In genomic region chr7:32062150-32062549, GRCh38 we compare ENCODE assay signal across 8 cellular contexts. TPM values are rescaled to one million over a fixed set of nuclear protein-coding genes. Genes with fewer than 3 reads are reported as not detected.
DNase-seq lines count a peak whose midpoint lies in the region; ATAC-seq, FAIRE-seq and TF ChIP-seq lines count a peak whose summit lies in the region.

No MANE protein-coding gene starts in this region.

- intact Hi-C loops in OCI-LY7 (cut with micrococcal nuclease; ENCODE audit: unreplicated experiment) = loop anchor here (2.0 kb wide), 1 partner anchor 317 kb away; no protein-coding TSS in a partner anchor
- intact Hi-C loops in esophagus muscularis mucosa (cut with DNase I) = loop anchor here (5.0 kb wide), 1 partner anchor 115 kb away; no protein-coding TSS in a partner anchor
- intact Hi-C loops in psoas muscle (cut with DNase I) = no loop called here

- POLR2A ChIA-PET in OCI-LY7 (lab: Charles Lee) = no interaction called here

- H3K27ac ChIP-seq in GM23248 (no peak overlapping the region), OCI-LY7 (ENCODE audit: low read depth, low read length, poor library complexity, severe bottlenecking) (no peak overlapping the region), esophagus muscularis mucosa (replicated peaks in 1 of 4) (peak overlapping the region in 1 of 4 donors; percentile 6), psoas muscle (no peak overlapping the region)

- no peak for TF ChIP-seq POLR2A in esophagus muscularis mucosa (IDR thresholded peaks at IDR 0.05; ENCODE audit: low read depth)

- WGBS in GM23248 (ENCODE audit: low coverage in 1 of 2, low lambda C conversion rate in 2 of 2, missing lambda C conversion rate in 2 of 2), 2 experiments = 44 to 47% methylated on average over 5 of the region's 5 CpGs
- 63% methylated on average over 5 of the region's 5 CpGs for WGBS in esophagus muscularis mucosa
- 66 to 77% (median 76%) methylated on average over 5 of the region's 5 CpGs for WGBS in psoas muscle, 3 donors

- H3K27me3 ChIP-seq in GM23248 (replicated peaks; ENCODE audit: insufficient read depth) (no peaks in the 10 kb centered on the region), esophagus muscularis mucosa (no peaks in the 10 kb centered on the region), psoas muscle (ENCODE audit: insufficient read depth in 3 of 3, low read length in 2 of 3) (peaks cover 0 to 8% (median 0%) of the 10 kb centered on the region in 3 donors)

- H3F3A ChIP-seq in GM23248 (ENCODE audit: insufficient read depth) = peaks cover 25% of the 10 kb centered on the region

- H3K9me2 ChIP-seq in GM23248 (ENCODE audit: insufficient read depth) (no peaks in the 10 kb centered on the region), OCI-LY7 (ENCODE audit: insufficient read depth, low read length) (no peaks in the 10 kb centered on the region)

- peak; percentile 31 for TF ChIP-seq CTCF in D721Med (IDR thresholded peaks at IDR 0.05; ENCODE audit: insufficient read depth, missing control alignments)
- peak; percentile 76 for TF ChIP-seq CTCF in OCI-LY7 (conservative IDR thresholded peaks at IDR 0.05; ENCODE audit: low read length)
- peak in 2 of 3 experiments; percentile 20 to 46 for TF ChIP-seq CTCF in esophagus muscularis mucosa (IDR thresholded peaks at IDR 0.05)
- TF ChIP-seq CTCF in psoas muscle (IDR thresholded peaks at IDR 0.05) = peak; percentile 16

- H2AFZ ChIP-seq in GM23248 (no peak overlapping the region), OCI-LY7 (ENCODE audit: low read length) (no peak overlapping the region)

- BruUV-seq in OCI-LY7 (replicated peaks; lab: Mats Ljungman, UMichigan) = no TSS peak

- H3K9ac ChIP-seq in GM23248 = no peak overlapping the region

- no peaks in the 10 kb centered on the region for H4K20me1 ChIP-seq in GM23248 (ENCODE audit: insufficient read depth)
- H4K20me1 ChIP-seq in OCI-LY7 (ENCODE audit: insufficient read depth, low read length) = no peaks in the 10 kb centered on the region

- TF ChIP-seq EP300 in esophagus muscularis mucosa (IDR thresholded peaks at IDR 0.05) = no peak

- H3K9me3 ChIP-seq in GM23248 (ENCODE audit: low read depth) = no peaks in the 10 kb centered on the region
- no peaks in the 10 kb centered on the region for H3K9me3 ChIP-seq in OCI-LY7 (ENCODE audit: low read length)
- H3K9me3 ChIP-seq in esophagus muscularis mucosa = no peaks in the 10 kb centered on the region
- no peaks in the 10 kb centered on the region for H3K9me3 ChIP-seq in psoas muscle

- FAIRE-seq in D721Med (lab: Jason Lieb, UNC) = no peak

- H3K4me2 ChIP-seq in GM23248 (ENCODE audit: unreplicated experiment) = no peak overlapping the region
- H3K4me2 ChIP-seq in OCI-LY7 (ENCODE audit: low read length) = no peak overlapping the region

- in situ Hi-C loops in GM23248 (cut with MboI) = no loop called here

- no peak for DNase-seq in D721Med (ENCODE audit: insufficient read length, low spot score)
- DNase-seq in GM23248 = peak; percentile 53
- peak; percentile 10 for DNase-seq in OCI-LY7 (ENCODE audit: low spot score)
- no peak for DNase-seq in esophagus muscularis mucosa (ENCODE audit: extremely low spot score)
- DNase-seq in psoas muscle = peak; percentile 43 to 54

- H3K4me1 ChIP-seq in GM23248 (ENCODE audit: insufficient read depth) (peaks cover 49% of the 10 kb centered on the region), OCI-LY7 (ENCODE audit: insufficient read depth, low read length, poor library complexity, severe bottlenecking) (no peaks in the 10 kb centered on the region), esophagus muscularis mucosa (peaks cover 38 to 53% (median 51%) of the 10 kb centered on the region in 4 donors), psoas muscle (no peaks in the 10 kb centered on the region)

- no peak for ATAC-seq in psoas muscle
- ATAC-seq in GM21619 (IDR thresholded peaks at IDR 0.05; ENCODE audit: unreplicated experiment) = no peak
- no peak for ATAC-seq in HG03025 (IDR thresholded peaks at IDR 0.05; ENCODE audit: low FRiP score, unreplicated experiment)
- ATAC-seq in GM18520 (IDR thresholded peaks at IDR 0.05; ENCODE audit: unreplicated experiment) = no peak

- H3K4me3 ChIP-seq in GM23248 (no peak overlapping the region), OCI-LY7 (ENCODE audit: low read depth, low read length, poor library complexity, severe bottlenecking) (no peak overlapping the region), esophagus muscularis mucosa (no peak overlapping the region), psoas muscle (no peak overlapping the region)

- H3K36me3 ChIP-seq in GM23248 (ENCODE audit: low read depth) (no peaks in the 10 kb centered on the region), OCI-LY7 (ENCODE audit: insufficient read depth, low read length) (no peaks in the 10 kb centered on the region), esophagus muscularis mucosa (no peaks in the 10 kb centered on the region), psoas muscle (ENCODE audit: insufficient read depth in 1 of 2, low read depth in 1 of 2) (no peaks in the 10 kb centered on the region)

- H3K79me2 ChIP-seq in GM23248 (ENCODE audit: insufficient read depth) (peaks cover 89% of the 10 kb centered on the region), OCI-LY7 (ENCODE audit: insufficient read depth, low read depth, low read length) (no peaks in the 10 kb centered on the region)

- CTCF ChIA-PET in OCI-LY7 (lab: Charles Lee; ENCODE audit: unreplicated experiment) = no interaction called here

RNA-seq across cellular contexts. Expression of gene PDE1C, which starts 8.1 kb away (rescaled TPM):
- 33.8 and 43.1 TPM in 2 replicates for total RNA-seq in GM23248 (2014; rRNA removed; shearing (Covaris generic))
- polyA plus RNA-seq in GM23248 (2016; fragmentation: Nextera tagmentation; extraction: Ambion mirVana) (20.1 and 23.5 TPM in 2 replicates), psoas muscle (under 1 TPM; 0.20 to 0.42 (median 0.39) TPM)
- not detected in 2 replicates for total RNA-seq in OCI-LY7 (2014; rRNA removed; shearing (Covaris generic))
- total RNA-seq in OCI-LY7 (2022) (not detected in 2 replicates), esophagus muscularis mucosa (10 to 100 TPM; 13.3 to 25.5 (median 17.3) TPM), psoas muscle (1 to 10 TPM in 1 of 4 donors, under 1 TPM in 3; 0.64 to 1.9 (median 0.84) TPM)

Comparison
In these comparisons a context has a peak if more than half of its experiments do, and no peak if none do; other contexts are left out.
1. DNase-seq: peak in GM23248 (single experiment), OCI-LY7 (single experiment) and psoas muscle (2 of 2); none in D721Med (single experiment) and esophagus muscularis mucosa (single experiment).
2. CTCF ChIP-seq: peak in every context shown above with its lines; median percentile 76 in OCI-LY7; 33 in esophagus muscularis mucosa; 31 in D721Med; 16 in psoas muscle.
3. RNA of gene PDE1C, which starts 8.1 kb away (total RNA-seq): 33.8 to 43.1 TPM in GM23248 and 13.3 to 25.5 TPM in esophagus muscularis mucosa; 0.64 to 1.9 TPM in psoas muscle and not detected in OCI-LY7; every median in the first group is over 4 times any median in the second.
4. intact Hi-C loops: an anchor here in OCI-LY7 (2.0 kb wide) and esophagus muscularis mucosa (5.0 kb wide); none called in psoas muscle.